ENCODE assay signal across 1 cellular context in genomic region chr3:23648326-23648964, GRCh38.
TF ChIP-seq lines count a peak whose summit lies in the region.

No MANE protein-coding gene starts in this region.

TF ChIP-seq in HepG2, 621 proteins besides CTCF, POLR2A, EP300 and RAD21 (continued from another document):
- TF ChIP-seq ZHX1 (CRISPR knock-in tag; IDR thresholded peaks at IDR 0.05; ENCODE audit: low read depth) (no peak), SCMH1 (CRISPR knock-in tag; IDR thresholded peaks at IDR 0.05; ENCODE audit: borderline replicate concordance) (no peak), FOXA1 (IDR thresholded peaks at IDR 0.05) (no peak), FOXA1 (CRISPR knock-in tag; IDR thresholded peaks at IDR 0.05) (no peak), GTF2F1 (IDR thresholded peaks at IDR 0.05; ENCODE audit: low read length) (no peak), SRF (IDR thresholded peaks at IDR 0.05; ENCODE audit: low read depth, low read length) (no peak)
